8 cellular contexts compared by ENCODE assay signal in the genomic region with DNA sequence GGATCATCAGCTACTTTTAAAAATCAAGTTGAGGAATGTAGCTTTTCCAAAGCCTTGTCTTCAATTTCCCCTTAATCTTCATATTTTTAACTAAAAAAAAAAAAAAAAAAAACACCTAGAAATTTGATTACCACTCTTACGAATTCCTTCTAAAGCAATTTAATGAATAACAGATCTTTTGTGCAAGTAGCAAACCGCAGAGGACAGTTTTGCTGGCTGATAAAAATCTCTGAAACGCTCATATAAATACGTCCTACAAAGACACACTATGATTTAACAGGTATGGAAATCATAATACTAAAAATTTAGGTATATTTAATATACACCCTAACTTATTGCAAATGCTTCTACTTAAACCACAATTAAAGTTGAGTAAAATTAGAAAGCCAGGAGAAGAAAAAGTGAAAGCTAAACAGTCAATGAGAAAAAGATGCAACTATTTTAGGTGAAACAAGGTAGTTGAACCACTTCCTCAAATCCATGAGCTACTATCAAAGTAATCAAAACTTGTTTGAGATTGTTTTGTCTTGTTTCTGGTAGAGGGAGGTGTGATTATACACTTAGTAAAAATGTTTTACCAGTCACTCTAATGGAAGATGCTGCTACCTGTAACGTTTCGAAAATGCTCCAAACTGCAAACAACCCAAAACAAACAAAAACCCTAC. TPM values are rescaled to one million over a fixed set of nuclear protein-coding genes. Genes with fewer than 3 reads are reported as not detected.
DNase-seq lines count a peak whose midpoint lies in the region; ATAC-seq and TF ChIP-seq lines count a peak whose summit lies in the region.

No MANE protein-coding gene starts in this region.

- H2AK9ac ChIP-seq in IMR-90 (replicated peaks; ENCODE audit: low read depth, low read length, poor library complexity): no peak overlapping the region

- H4K20me1 ChIP-seq in IMR-90 (ENCODE audit: insufficient read depth, low read length): peaks cover 18% of the 10 kb centered on the region

- no peak for TF ChIP-seq RAD21 in IMR-90 (IDR thresholded peaks at IDR 0.05; ENCODE audit: low read length)

- peak overlapping the region; percentile 43; the same call in 1 of the 2 replicates for H3K23ac ChIP-seq in IMR-90 (ENCODE audit: low read depth, low read length)

- POLR2A ChIA-PET in IMR-90 (lab: Charles Lee; ENCODE audit: unreplicated experiment): no interaction called here

- DNase-seq in IMR-90: no peak
- DNase-seq in dorsolateral prefrontal cortex: no peak
- DNase-seq in middle frontal gyrus (ENCODE audit: extremely low spot score, low spot score): no peak

- H2BK120ac ChIP-seq in IMR-90 (ENCODE audit: low read depth, low read length): no peak overlapping the region

- H3K4me1 ChIP-seq in IMR-90 (ENCODE audit: control insufficient read depth, insufficient read depth, low read length) (peaks cover 12% of the 10 kb centered on the region; the same call in 1 of the 2 replicates), neuron (ENCODE audit: insufficient read depth, low read length) (peaks cover 17% of the 10 kb centered on the region)

- no peak overlapping the region for H2BK20ac ChIP-seq in IMR-90 (ENCODE audit: low read depth, low read length)

- no peak overlapping the region for H4K91ac ChIP-seq in IMR-90 (ENCODE audit: insufficient read depth, low read depth, low read length)

- H3K4me3 ChIP-seq in IMR-90 (ENCODE audit: insufficient read depth, low read depth, low read length) (peak overlapping the region; percentile 96), dorsolateral prefrontal cortex (peak overlapping the region in 55 of 59 donors; percentile 11 to 82 (median 68)), neuron (ENCODE audit: low read length) (peak overlapping the region; percentile 79)

- TF ChIP-seq CTCF in IMR-90 (conservative IDR thresholded peaks at IDR 0.05; ENCODE audit: low read depth, low read length) (no peak), dorsolateral prefrontal cortex (IDR thresholded peaks at IDR 0.05 in 54 of 56, conservative IDR thresholded peaks at IDR 0.05 in 2 of 56; ENCODE audit: low read depth in 1 of 56, partially characterized antibody in 56 of 56) (no peak)

- CTCF ChIA-PET in IMR-90 (lab: Yijun Ruan, JAX): interaction anchor here (0.6 kb wide), 3 partner anchors 175 to 1261 kb away, joined by 3 to 6 read pairs (median 3); no protein-coding TSS in a partner anchor

- H3K4ac ChIP-seq in IMR-90 (ENCODE audit: low read depth, low read length): no peak overlapping the region

- H3K9me1 ChIP-seq in IMR-90 (ENCODE audit: insufficient read depth, low read length): peaks cover 5% of the 10 kb centered on the region; the same call in 1 of the 2 replicates

- H3K79me1 ChIP-seq in IMR-90 (ENCODE audit: low read depth in 1 of 2, low read length in 2 of 2): peaks cover 6 to 40% of the 10 kb centered on the region in 2 experiments; a peak in 3 of 4 replicates

- intact Hi-C loops in IMR-90 (cut with micrococcal nuclease) (loop anchor here (5.0 to 10.0 kb wide), 2 partner anchors 66 to 104 kb away; no protein-coding TSS in a partner anchor), dorsolateral prefrontal cortex (cut with DNase I) (no loop called here)

- no peak overlapping the region for H3K27ac ChIP-seq in IMR-90 (ENCODE audit: insufficient read depth, low read length)
- no peak overlapping the region for H3K27ac ChIP-seq in dorsolateral prefrontal cortex

- H4K5ac ChIP-seq in IMR-90 (ENCODE audit: low read depth, low read length): no peak overlapping the region; the same call in 1 of the 2 replicates

- peak overlapping the region; percentile 60; the same call in 1 of the 2 replicates for H3K9ac ChIP-seq in IMR-90 (ENCODE audit: low read depth, low read length)

- peak overlapping the region; percentile 49 for H2BK5ac ChIP-seq in IMR-90 (ENCODE audit: low read depth, low read length, poor library complexity, severe bottlenecking)

- H3K4me2 ChIP-seq in IMR-90 (ENCODE audit: low read depth, low read length): peak overlapping the region; percentile 100

- H2AK5ac ChIP-seq in IMR-90 (ENCODE audit: low read depth, low read length): no peak overlapping the region

- WGBS in IMR-90 (ENCODE audit: extremely low coverage in 2 of 2, insufficient read length in 1 of 2), 2 experiments: no CpG with 5 or more reads among the region's 6 CpGs

- in situ Hi-C loops in IMR-90 (cut with MboI; ENCODE audit: low sequenced_read_pairs): loop anchor here (5.0 kb wide), 1 partner anchor 266 kb away; no protein-coding TSS in a partner anchor

- H4K8ac ChIP-seq in IMR-90 (ENCODE audit: low read depth in 2 of 2, low read length in 2 of 2): no peak overlapping the region

- dilution Hi-C loops in IMR-90 (cut with HindIII; ENCODE audit: low sequenced_read_pairs, unreplicated experiment): no loop called here

- BruUV-seq in IMR-90 (replicated peaks; lab: Mats Ljungman, UMichigan): TSS peak; percentile 14

- H2AFZ ChIP-seq in IMR-90 (replicated peaks; ENCODE audit: low read length, poor library complexity) (no peak overlapping the region), neuron (ENCODE audit: low read depth, low read length) (peak overlapping the region; percentile 84)

- no peaks in the 10 kb centered on the region for H3K9me3 ChIP-seq in IMR-90 (ENCODE audit: control insufficient read depth, insufficient read depth, low read length)
- H3K9me3 ChIP-seq in neuron (ENCODE audit: low read length): no peaks in the 10 kb centered on the region

- H3K14ac ChIP-seq in IMR-90 (replicated peaks; ENCODE audit: low read depth, low read length): 0 out of 2 replicates have a peak overlapping the region, but pooled peaks have one; percentile 16

- H3K27me3 ChIP-seq in IMR-90 (ENCODE audit: control insufficient read depth, insufficient read depth, low read length) (no peaks in the 10 kb centered on the region), dorsolateral prefrontal cortex (peaks cover 0 to 64% (median 24%) of the 10 kb centered on the region in 45 donors), neuron (ENCODE audit: insufficient read depth, low read length) (no peaks in the 10 kb centered on the region)

- no peak for TF ChIP-seq POLR2A in IMR-90 (IDR thresholded peaks at IDR 0.05; ENCODE audit: low read depth, low read length)

- no peak overlapping the region for H3K56ac ChIP-seq in IMR-90 (ENCODE audit: extremely low read depth, insufficient read depth, low read length)

- H3K36me3 ChIP-seq in IMR-90 (ENCODE audit: control insufficient read depth, insufficient read depth, low read length) (no peaks in the 10 kb centered on the region), neuron (ENCODE audit: insufficient read depth, low read length) (no peaks in the 10 kb centered on the region)

- no peak overlapping the region for H2BK15ac ChIP-seq in IMR-90 (ENCODE audit: low read depth, low read length)

- H3K18ac ChIP-seq in IMR-90 (ENCODE audit: low read depth, low read length): no peak overlapping the region; the same call in 1 of the 2 replicates

- ATAC-seq in GM18508 (IDR thresholded peaks at IDR 0.05; ENCODE audit: insufficient read depth, unreplicated experiment) (peak; percentile 21), IMR-90 (ENCODE audit: low read depth) (no peak), GM21786 (IDR thresholded peaks at IDR 0.05; ENCODE audit: unreplicated experiment) (no peak), GM19463 (IDR thresholded peaks at IDR 0.05; ENCODE audit: unreplicated experiment) (no peak), HG03565 (IDR thresholded peaks at IDR 0.05; ENCODE audit: unreplicated experiment) (no peak)

TF ChIP-seq in IMR-90, 13 proteins besides CTCF, POLR2A, EP300 and RAD21:
- no peak for TF ChIP-seq MAZ (IDR thresholded peaks at IDR 0.05; ENCODE audit: borderline replicate concordance, low read depth, low read length)
- TF ChIP-seq NFE2L2 (IDR thresholded peaks at IDR 0.05; ENCODE audit: low read depth, low read length): no peak
- no peak for TF ChIP-seq RCOR1 (IDR thresholded peaks at IDR 0.05; ENCODE audit: insufficient replicate concordance, low read length)
- no peak for TF ChIP-seq CEBPB (IDR thresholded peaks at IDR 0.05; ENCODE audit: low read depth, low read length)
- no peak for TF ChIP-seq SMC3 (IDR thresholded peaks at IDR 0.05; ENCODE audit: low read depth, low read length)
- TF ChIP-seq CHD1 (IDR thresholded peaks at IDR 0.05; ENCODE audit: low read depth, low read length): no peak
- no peak for TF ChIP-seq BHLHE40 (IDR thresholded peaks at IDR 0.05; ENCODE audit: low read depth, low read length)
- no peak for TF ChIP-seq FOS (IDR thresholded peaks at IDR 0.05; ENCODE audit: low read depth, low read length)
- TF ChIP-seq, protein P1, sequence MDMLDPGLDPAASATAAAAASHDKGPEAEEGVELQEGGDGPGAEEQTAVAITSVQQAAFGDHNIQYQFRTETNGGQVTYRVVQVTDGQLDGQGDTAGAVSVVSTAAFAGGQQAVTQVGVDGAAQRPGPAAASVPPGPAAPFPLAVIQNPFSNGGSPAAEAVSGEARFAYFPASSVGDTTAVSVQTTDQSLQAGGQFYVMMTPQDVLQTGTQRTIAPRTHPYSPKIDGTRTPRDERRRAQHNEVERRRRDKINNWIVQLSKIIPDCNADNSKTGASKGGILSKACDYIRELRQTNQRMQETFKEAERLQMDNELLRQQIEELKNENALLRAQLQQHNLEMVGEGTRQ (IDR thresholded peaks at IDR 0.05; ENCODE audit: low read depth, low read length): no peak
- TF ChIP-seq, protein P2, sequence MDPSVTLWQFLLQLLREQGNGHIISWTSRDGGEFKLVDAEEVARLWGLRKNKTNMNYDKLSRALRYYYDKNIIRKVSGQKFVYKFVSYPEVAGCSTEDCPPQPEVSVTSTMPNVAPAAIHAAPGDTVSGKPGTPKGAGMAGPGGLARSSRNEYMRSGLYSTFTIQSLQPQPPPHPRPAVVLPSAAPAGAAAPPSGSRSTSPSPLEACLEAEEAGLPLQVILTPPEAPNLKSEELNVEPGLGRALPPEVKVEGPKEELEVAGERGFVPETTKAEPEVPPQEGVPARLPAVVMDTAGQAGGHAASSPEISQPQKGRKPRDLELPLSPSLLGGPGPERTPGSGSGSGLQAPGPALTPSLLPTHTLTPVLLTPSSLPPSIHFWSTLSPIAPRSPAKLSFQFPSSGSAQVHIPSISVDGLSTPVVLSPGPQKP (IDR thresholded peaks at IDR 0.05; ENCODE audit: borderline replicate concordance, low read depth, low read length): no peak
- TF ChIP-seq RFX5 (IDR thresholded peaks at IDR 0.05; ENCODE audit: low read depth, low read length): no peak
- no peak for TF ChIP-seq MAFK (IDR thresholded peaks at IDR 0.05; ENCODE audit: low read depth, low read length)
- TF ChIP-seq MXI1 (IDR thresholded peaks at IDR 0.05; ENCODE audit: borderline replicate concordance, low read depth, low read length): no peak
TF ChIP-seq in IMR-90: peak in this region for 0.

RNA-seq across cellular contexts. Expression of a gene that starts 2.3 kb away (rescaled TPM):
- 13.6 and 34.4 TPM in 2 replicates for total RNA-seq in IMR-90 (2012; rRNA removed)
- 13.2 and 13.3 TPM in 2 replicates for polyA plus RNA-seq in IMR-90 (2012; rRNA removed)
- 9.8 and 10.8 TPM in 2 replicates for polyA plus RNA-seq in IMR-90 (2012; cell fraction: cytosol; rRNA removed)
- 18.7 and 33.9 TPM in 2 replicates for polyA plus RNA-seq in IMR-90 (2012; cell fraction: nucleus; rRNA removed; ENCODE audit: low replicate concordance)
- 10 to 100 TPM in 90 of 120 experiments, 1 to 10 TPM in 30; 6.1 to 38.2 (median 13.4) TPM for total RNA-seq in dorsolateral prefrontal cortex
